In the genomic region with DNA sequence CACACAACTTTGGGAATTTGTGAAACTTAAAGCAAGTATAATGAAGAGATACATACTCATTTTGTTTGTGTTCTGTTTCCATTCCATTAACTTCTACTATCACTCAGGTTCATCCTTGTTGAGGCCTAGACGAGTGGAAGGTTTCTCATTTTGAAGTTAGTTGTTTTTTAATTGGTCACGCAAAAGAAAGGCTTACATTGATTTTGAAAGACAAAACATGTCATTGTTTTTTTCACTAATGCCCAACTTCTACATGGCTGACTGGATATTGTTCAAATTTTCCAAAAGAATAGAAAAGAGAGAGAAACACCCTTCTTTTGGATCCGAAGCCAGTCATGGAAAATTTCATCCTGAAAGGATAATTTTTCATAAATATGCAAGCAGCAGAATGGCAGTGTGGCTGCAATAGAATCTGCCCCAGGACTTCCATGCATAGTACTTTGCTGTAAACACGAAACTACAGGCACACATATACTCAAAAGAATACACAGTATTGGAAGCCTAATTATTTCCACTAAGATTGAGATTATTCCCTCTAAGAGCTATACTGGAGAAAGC, we compare ENCODE assay signal across 17 cellular contexts. TPM values are rescaled to one million over a fixed set of nuclear protein-coding genes. Genes with fewer than 3 reads are reported as not detected.
A peak's percentile ranks its signal among the peaks of the same experiment; 100 is the strongest.
DNase-seq lines count a peak whose midpoint lies in the region; ATAC-seq, FAIRE-seq and TF ChIP-seq lines count a peak whose summit lies in the region.
"Had no signal": no experiment of that assay in that cellular context is flagged by ENCODE, and none has a peak within 500 bp of the region (broad histone marks: within the 10 kb centered on the region; RNA-seq: fewer than 3 reads in every experiment).

No MANE protein-coding gene starts in this region.

- no TSS peak for BruUV-seq in mammary epithelial cell (replicated peaks; lab: Mats Ljungman, UMichigan)

- H3K36me3 ChIP-seq in breast epithelium (no peaks in the 10 kb centered on the region), mammary epithelial cell (ENCODE audit: insufficient read depth, low read length) (no peaks in the 10 kb centered on the region), parathyroid adenoma (ENCODE audit: control insufficient read depth, insufficient read depth, low read length) (no peaks in the 10 kb centered on the region), tibial nerve (no peaks in the 10 kb centered on the region), small intestine (ENCODE audit: control insufficient read depth in 2 of 2, insufficient read depth in 2 of 2, low read length in 2 of 2) (no peaks in the 10 kb centered on the region)

- H3K9me3 ChIP-seq in breast epithelium = no peaks in the 10 kb centered on the region
- H3K9me3 ChIP-seq in mammary epithelial cell (replicated peaks; ENCODE audit: insufficient read depth, low read length) = no peaks in the 10 kb centered on the region
- H3K9me3 ChIP-seq in parathyroid adenoma (ENCODE audit: control insufficient read depth, low read length) = no peaks in the 10 kb centered on the region
- H3K9me3 ChIP-seq in tibial nerve = no peaks in the 10 kb centered on the region
- H3K9me3 ChIP-seq in small intestine (ENCODE audit: control insufficient read depth, low read depth) = no peaks in the 10 kb centered on the region
- H3K9me3 ChIP-seq: BLaER1 treated with 17β-estradiol and CSF1 and Interleukin-3, amounts not matched to agents 10 nM and 100 nM had no signal

- TF ChIP-seq POLR2A in breast epithelium (IDR thresholded peaks at IDR 0.05) = no peak
- no peak for TF ChIP-seq POLR2A in tibial nerve (IDR thresholded peaks at IDR 0.05)

- H3K27me3 ChIP-seq in breast epithelium (no peaks in the 10 kb centered on the region), mammary epithelial cell (ENCODE audit: insufficient read depth, low read length) (no peaks in the 10 kb centered on the region), parathyroid adenoma (ENCODE audit: control insufficient read depth, insufficient read depth, low read length) (no peaks in the 10 kb centered on the region), tibial nerve (no peaks in the 10 kb centered on the region), small intestine (ENCODE audit: control insufficient read depth in 2 of 2, insufficient read depth in 2 of 2, low read length in 2 of 2) (no peaks in the 10 kb centered on the region)
- H3K27me3 ChIP-seq: BLaER1 treated with 17β-estradiol and CSF1 and Interleukin-3, amounts not matched to agents 10 nM and 100 nM had no signal

- in situ Hi-C loops in mammary epithelial cell (cut with MboI; ENCODE audit: low sequenced_read_pairs in 2 of 2) = no loop called here

- intact Hi-C loops in breast epithelium (cut with DNase I; ENCODE audit: low total_unique reads) = no loop called here
- intact Hi-C loops in mammary epithelial cell (cut with micrococcal nuclease) = no loop called here

- no peak for TF ChIP-seq EP300 in tibial nerve (IDR thresholded peaks at IDR 0.05)

- H3K9ac ChIP-seq in mammary epithelial cell (ENCODE audit: insufficient read depth, low read length) (no peak overlapping the region), parathyroid adenoma (peak overlapping the region; percentile 6)
- H3K9ac ChIP-seq: BLaER1 treated with 17β-estradiol and CSF1 and Interleukin-3, amounts not matched to agents 10 nM and 100 nM; GM23248 had no signal

- dilution Hi-C loops in mammary epithelial cell (cut with HindIII; ENCODE audit: low sequenced_read_pairs) = no loop called here

- H3K27ac ChIP-seq in breast epithelium (peak overlapping the region; percentile 5 to 31), mammary epithelial cell (ENCODE audit: insufficient read depth, low read depth, low read length) (no peak overlapping the region), parathyroid adenoma (peak overlapping the region; percentile 1), tibial nerve (peak overlapping the region in 3 of 4 donors; percentile 9 to 72 (median 53)), small intestine (ENCODE audit: low read depth in 1 of 2, low read length in 1 of 2) (no peak overlapping the region)
- H3K27ac ChIP-seq: BLaER1 treated with 17β-estradiol and CSF1 and Interleukin-3, amounts not matched to agents 10 nM and 100 nM; GM23248 had no signal

- H3K4me2 ChIP-seq in mammary epithelial cell (ENCODE audit: insufficient read depth, low read depth, low read length) (no peak overlapping the region), parathyroid adenoma (ENCODE audit: low read length) (no peak overlapping the region)

- 27% methylated on average over 4 of the region's 4 CpGs for WGBS in mammary epithelial cell (ENCODE audit: low coverage, missing lambda C conversion rate)
- WGBS in tibial nerve, 2 donors = 42 to 52% methylated on average over 4 of the region's 4 CpGs
- WGBS in small intestine, 3 donors = 90 to 95% (median 93%) methylated on average over 4 of the region's 4 CpGs

- TF ChIP-seq CTCF in breast epithelium (IDR thresholded peaks at IDR 0.05) (no peak), mammary epithelial cell (conservative IDR thresholded peaks at IDR 0.05 in 1 of 2, IDR thresholded peaks at IDR 0.05 in 1 of 2; ENCODE audit: extremely low read depth in 1 of 2, insufficient read depth in 1 of 2, low read depth in 1 of 2, low read length in 2 of 2) (no peak), parathyroid adenoma (IDR thresholded peaks at IDR 0.05) (no peak), tibial nerve (IDR thresholded peaks at IDR 0.05) (no peak)

- H3K79me2 ChIP-seq in mammary epithelial cell (ENCODE audit: insufficient read depth, low read length) (peaks cover 5% of the 10 kb centered on the region), parathyroid adenoma (peaks cover 46% of the 10 kb centered on the region)

- H3K4me3 ChIP-seq in breast epithelium = no peak overlapping the region
- no peak overlapping the region for H3K4me3 ChIP-seq in mammary epithelial cell (replicated peaks in 1 of 3; ENCODE audit: insufficient read depth in 1 of 3, low read depth in 2 of 3, low read length in 3 of 3)
- H3K4me3 ChIP-seq in parathyroid adenoma (ENCODE audit: low read depth, low read length) = no peak overlapping the region
- no peak overlapping the region for H3K4me3 ChIP-seq in tibial nerve
- H3K4me3 ChIP-seq in small intestine (ENCODE audit: low read depth in 1 of 2, low read length in 2 of 2) = no peak overlapping the region
- H3K4me3 ChIP-seq: BLaER1 treated with 17β-estradiol and CSF1 and Interleukin-3, amounts not matched to agents 10 nM and 100 nM; GM23248 had no signal

- no peaks in the 10 kb centered on the region for H4K20me1 ChIP-seq in mammary epithelial cell (ENCODE audit: insufficient read depth, low read length)

- DNase-seq in breast epithelium (ENCODE audit: low spot score in 2 of 2) (no peak), mammary epithelial cell (no peak), foreskin melanocyte (peak; percentile 58), tibial nerve (ENCODE audit: low spot score in 2 of 2) (no peak), small intestine (no peak), islet precursor cell (no peak)
- DNase-seq: 8988T; AML-193; CD4-positive, CD25-positive, alpha-beta regulatory T cell; DMS53; GF-D8; GM23248 had no signal

- H2AFZ ChIP-seq in mammary epithelial cell (ENCODE audit: low read depth, low read length) (no peak overlapping the region), parathyroid adenoma (no peak overlapping the region)
- H2AFZ ChIP-seq: GM23248 had no signal

- H3K4me1 ChIP-seq in breast epithelium = peaks cover 0 to 19% of the 10 kb centered on the region in 2 donors
- peaks cover 42% of the 10 kb centered on the region for H3K4me1 ChIP-seq in mammary epithelial cell (ENCODE audit: insufficient read depth, low read length)
- peaks cover 67% of the 10 kb centered on the region for H3K4me1 ChIP-seq in parathyroid adenoma
- H3K4me1 ChIP-seq in tibial nerve = peaks cover 0 to 51% (median 21%) of the 10 kb centered on the region in 4 donors
- H3K4me1 ChIP-seq in small intestine (ENCODE audit: control insufficient read depth in 2 of 2, insufficient read depth in 1 of 2, low read depth in 1 of 2, low read length in 1 of 2) = peaks cover 10 to 23% of the 10 kb centered on the region in 2 donors

- ATAC-seq in GM18519 (IDR thresholded peaks at IDR 0.05; ENCODE audit: low FRiP score, unreplicated experiment) = no peak
- ATAC-seq: HCT116 had no signal

- FAIRE-seq in small intestine (lab: Jason Lieb, UNC) = no peak
- FAIRE-seq: H54 had no signal

- CTCF ChIA-PET in mammary epithelial cell (lab: Charles Lee; ENCODE audit: low non-redundant PET) = no interaction called here

RNA-seq across cellular contexts. Expression of a gene that starts 27.4 kb away (rescaled TPM):
- total RNA-seq in breast epithelium (10 to 100 TPM; 20.6 to 34.0 (median 23.6) TPM), mammary epithelial cell (1 to 10 TPM; 4.3 to 7.2 TPM), tibial nerve (10 to 100 TPM; 14.4 to 22.4 (median 17.9) TPM)
- polyA plus RNA-seq in mammary epithelial cell (2.3 TPM), small intestine (1 to 10 TPM; 2.2 to 6.7 (median 4.1) TPM)
- 14.0 TPM for polyA minus RNA-seq in mammary epithelial cell

Comparison
In these comparisons a context has a peak if more than half of its experiments do, and no peak if none do; other contexts are left out.
1. H3K27ac ChIP-seq: peak in breast epithelium (2 of 2), parathyroid adenoma (single experiment) and tibial nerve (3 of 4); none in mammary epithelial cell (single experiment) and small intestine (0 of 2).